ENCODE assay signal across 10 cellular contexts in genomic region chrX:153966283-153966688, GRCh38. TPM values are rescaled to one million over a fixed set of nuclear protein-coding genes. Genes with fewer than 3 reads are reported as not detected.
A peak's percentile ranks its signal among the peaks of the same experiment; 100 is the strongest.
DNase-seq lines count a peak whose midpoint lies in the region; TF ChIP-seq lines count a peak whose summit lies in the region.
"Had no signal": no experiment of that assay in that cellular context is flagged by ENCODE, and none has a peak within 500 bp of the region (broad histone marks: within the 10 kb centered on the region; RNA-seq: fewer than 3 reads in every experiment).

No MANE protein-coding gene starts in this region.

- no peaks in the 10 kb centered on the region for H3K27me3 Mint-ChIP-seq in activated naive CD4-positive, alpha-beta T cell treated with anti-CD3 and anti-CD28 coated beads, Interleukin-2, amount 10 ng/mL, durations not matched to agents 7 days and 5 days
- H3K27me3 Mint-ChIP-seq: naive B cell had no signal

- H3K27me3 ChIP-seq in mesenchymal stem cell (ENCODE audit: control insufficient read depth in 1 of 2, insufficient read depth in 1 of 2, low read length in 2 of 2): peaks cover 0 to 4% of the 10 kb centered on the region in 2 experiments
- no peaks in the 10 kb centered on the region for H3K27me3 ChIP-seq in transverse colon

- H3K14ac ChIP-seq in mesenchymal stem cell (ENCODE audit: low read length in 2 of 2): no peak overlapping the region

- no peak for TF ChIP-seq CTCF in astrocyte of the spinal cord (IDR thresholded peaks at IDR 0.05; ENCODE audit: low read depth, low read length)
- no peak for TF ChIP-seq CTCF in transverse colon (IDR thresholded peaks at IDR 0.05)

- H3K36me3 ChIP-seq in mesenchymal stem cell (ENCODE audit: control insufficient read depth in 1 of 2, insufficient read depth in 2 of 2, low read depth in 1 of 2, low read length in 2 of 2) (peaks cover 20 to 59% of the 10 kb centered on the region in 2 experiments), transverse colon (peaks cover 0 to 7% (median 0%) of the 10 kb centered on the region in 4 donors)

- no peak overlapping the region for H3K18ac ChIP-seq in mesenchymal stem cell (ENCODE audit: low read depth in 1 of 2, low read length in 2 of 2)

- no peak overlapping the region for H2AFZ ChIP-seq in mesenchymal stem cell (ENCODE audit: low read depth, low read length)

- H3K27ac Mint-ChIP-seq in activated naive CD4-positive, alpha-beta T cell treated with anti-CD3 and anti-CD28 coated beads, Interleukin-2, amount 10 ng/mL, durations not matched to agents 7 days and 5 days: peak overlapping the region; percentile 100

- H3K4me1 Mint-ChIP-seq in activated naive CD4-positive, alpha-beta T cell treated with anti-CD3 and anti-CD28 coated beads, Interleukin-2, amount 10 ng/mL, durations not matched to agents 7 days and 5 days: peaks cover 31% of the 10 kb centered on the region

- peaks cover 5% of the 10 kb centered on the region for H3K79me1 ChIP-seq in mesenchymal stem cell (replicated peaks; ENCODE audit: low read length, poor library complexity, severe bottlenecking)

- intact Hi-C loops in transverse colon (cut with DNase I; ENCODE audit: low total_unique reads): no loop called here

- in situ Hi-C loops in astrocyte of the spinal cord (cut with HindIII; ENCODE audit: low sequenced_read_pairs) (no loop called here), transverse colon (cut with MboI; ENCODE audit: low pct_ligation_motif_present in 1 of 4, low pct_unique_long_range_greater_than_20kb in 1 of 4, low sequenced_read_pairs in 3 of 4) (loop anchor here in 2 of 4 donors (25.0 kb wide), 2 partner anchors 204 to 571 kb away; partner anchors contain the start of genes G6PD (in 1 of the 2), IKBKG (in 1 of the 2) and PLXNB3 (in 1 of the 2))

- peak overlapping the region; percentile 45 for H3K4me3 Mint-ChIP-seq in activated naive CD4-positive, alpha-beta T cell treated with anti-CD3 and anti-CD28 coated beads, Interleukin-2, amount 10 ng/mL, durations not matched to agents 7 days and 5 days

- no peak overlapping the region for H2AK5ac ChIP-seq in mesenchymal stem cell (ENCODE audit: low read length, severe bottlenecking)

- H3K9ac ChIP-seq in mesenchymal stem cell (ENCODE audit: low read length): peak overlapping the region; percentile 20

- H3K4me3 ChIP-seq in astrocyte of the spinal cord (ENCODE audit: low read depth, low read length) (no peak overlapping the region), mesenchymal stem cell (ENCODE audit: insufficient read depth in 1 of 2, low read depth in 1 of 2, low read length in 2 of 2) (peak overlapping the region in 1 of 2 experiments; percentile 18), transverse colon (no peak overlapping the region)

- H4K8ac ChIP-seq in mesenchymal stem cell (ENCODE audit: low read length): no peak overlapping the region

- no peak overlapping the region for H2BK12ac ChIP-seq in mesenchymal stem cell (ENCODE audit: low read length in 2 of 2)

- peak overlapping the region; percentile 39 for H3K4me2 ChIP-seq in mesenchymal stem cell (ENCODE audit: low read length, poor library complexity, severe bottlenecking)

- H3K36me3 Mint-ChIP-seq in activated naive CD4-positive, alpha-beta T cell treated with anti-CD3 and anti-CD28 coated beads, Interleukin-2, amount 10 ng/mL, durations not matched to agents 7 days and 5 days: peaks cover 21% of the 10 kb centered on the region

- TF ChIP-seq EP300 in transverse colon (IDR thresholded peaks at IDR 0.05; ENCODE audit: low read depth): no peak

- peaks cover 36% of the 10 kb centered on the region for H3K4me1 ChIP-seq in mesenchymal stem cell (ENCODE audit: control insufficient read depth, insufficient read depth, low read depth, low read length)
- H3K4me1 ChIP-seq in transverse colon: peaks cover 11 to 42% (median 33%) of the 10 kb centered on the region in 4 donors

- DNase-seq in activated naive CD4-positive, alpha-beta T cell treated with anti-CD3 and anti-CD28 coated beads, Interleukin-2, amount 10 ng/mL, durations not matched to agents 7 days and 5 days: no peak
- no peak for DNase-seq in activated naive CD4-positive, alpha-beta T cell treated with Interleukin-2 at 50 U/mL for 16 hours
- DNase-seq in astrocyte of the spinal cord (ENCODE audit: low read depth, low spot score) (peak; percentile 17), mesenchymal stem cell (no peak), transverse colon (no peak), dermis blood vessel endothelial cell (no peak), T1000 (lab: John Stamatoyannopoulos, UW) (no peak)
- no peak for DNase-seq in activated CD8-positive, alpha-beta memory T cell treated with anti-CD3 and anti-CD28 coated beads, Interleukin-2, amount 50 U/mL, for 4 hours
- DNase-seq: naive B cell, NCI-H1694 treated with DMSO at 0.1 percent for 48 hours had no signal

- no peak overlapping the region for H2BK5ac ChIP-seq in mesenchymal stem cell (ENCODE audit: low read depth, low read length, poor library complexity, severe bottlenecking)

- H2BK15ac ChIP-seq in mesenchymal stem cell (ENCODE audit: low read depth, poor library complexity, severe bottlenecking): no peak overlapping the region

- TF ChIP-seq POLR2A in transverse colon (IDR thresholded peaks at IDR 0.05): no peak

- CTCF ChIA-PET in activated naive CD4-positive, alpha-beta T cell treated with anti-CD3 and anti-CD28 coated beads, Interleukin-2, amount 10 ng/mL, durations not matched to agents 7 days and 5 days (lab: Charles Lee): interaction anchor here (0.7 to 4.0 kb wide), 3 partner anchors 14 to 21 kb away, joined by 3 to 26 read pairs (median 3); no protein-coding TSS in a partner anchor

- no peak overlapping the region for H3K27ac ChIP-seq in mesenchymal stem cell (ENCODE audit: low read length, poor library complexity, severe bottlenecking)
- H3K27ac ChIP-seq in transverse colon: peak overlapping the region; percentile 94 to 100 (median 98)

- no peak overlapping the region for H4K91ac ChIP-seq in mesenchymal stem cell (ENCODE audit: low read length)

- H2BK120ac ChIP-seq in mesenchymal stem cell (ENCODE audit: low read depth, low read length): no peak overlapping the region

- no peak overlapping the region for H3K4ac ChIP-seq in mesenchymal stem cell (ENCODE audit: low read depth in 1 of 2, low read length in 2 of 2)

- H3K9me3 ChIP-seq in mesenchymal stem cell (ENCODE audit: control insufficient read depth, low read length) (no peaks in the 10 kb centered on the region), transverse colon (no peaks in the 10 kb centered on the region)

- H3K23ac ChIP-seq in mesenchymal stem cell (ENCODE audit: low read length in 2 of 2): no peak overlapping the region

- H3K9me3 Mint-ChIP-seq in activated naive CD4-positive, alpha-beta T cell treated with anti-CD3 and anti-CD28 coated beads, Interleukin-2, amount 10 ng/mL, durations not matched to agents 7 days and 5 days: no peaks in the 10 kb centered on the region
- H3K9me3 Mint-ChIP-seq: naive B cell had no signal

- WGBS in mesenchymal stem cell: 78% methylated on average over 15 of the region's 15 CpGs
- WGBS in transverse colon (ENCODE audit: low coverage in 1 of 2), 2 donors: 70% methylated on average over 15 of the region's 15 CpGs; no CpG with 5 or more reads in 1 of the 2 donors

RNA-seq across cellular contexts. Expression of gene HCFC1, which starts 5.3 kb away (rescaled TPM):
- 27.2 TPM for polyA plus RNA-seq in mesenchymal stem cell (2013, experiment 1 of 2)
- polyA plus RNA-seq in mesenchymal stem cell (2013, experiment 2 of 2): 23.7 TPM
- 10 to 100 TPM; 34.0 to 68.5 (median 49.8) TPM for total RNA-seq in transverse colon
- total RNA-seq in dermis blood vessel endothelial cell: 15.3 and 48.9 TPM in 2 replicates

RNA-seq across cellular contexts. Expression of gene TMEM187, which starts 6.3 kb away (rescaled TPM):
- 5.8 TPM for polyA plus RNA-seq in mesenchymal stem cell (2013, experiment 1 of 2)
- 5.5 TPM for polyA plus RNA-seq in mesenchymal stem cell (2013, experiment 2 of 2)
- total RNA-seq in transverse colon (10 to 100 TPM in 1 of 4 donors, 1 to 10 TPM in 3; 1.6 to 11.2 (median 5.5) TPM), dermis blood vessel endothelial cell (6.0 and 6.5 TPM in 2 replicates)

RNA-seq across cellular contexts. Expression of gene RENBP, which starts 21.8 kb away (rescaled TPM):
- 20.4 TPM for polyA plus RNA-seq in mesenchymal stem cell (2013, experiment 1 of 2)
- polyA plus RNA-seq in mesenchymal stem cell (2013, experiment 2 of 2): 17.0 TPM
- total RNA-seq in transverse colon (10 to 100 TPM in 1 of 4 donors, 1 to 10 TPM in 2, not detected in 1; 4.6 to 13.1 (median 7.2) TPM), dermis blood vessel endothelial cell (12.1 and 27.4 TPM in 2 replicates)

RNA-seq across cellular contexts. Expression of gene NAA10, which starts 31.4 kb away (rescaled TPM):
- 173 TPM for polyA plus RNA-seq in mesenchymal stem cell (2013, experiment 1 of 2)
- 171 TPM for polyA plus RNA-seq in mesenchymal stem cell (2013, experiment 2 of 2)
- total RNA-seq in transverse colon (10 to 100 TPM; 29.9 to 57.2 (median 47.4) TPM), dermis blood vessel endothelial cell (70.6 and 88.2 TPM in 2 replicates)

RNA-seq across cellular contexts. Expression of gene ARHGAP4, which starts 40.2 kb away (rescaled TPM):
- 0.83 TPM for polyA plus RNA-seq in mesenchymal stem cell (2013, experiment 1 of 2)
- polyA plus RNA-seq in mesenchymal stem cell (2013, experiment 2 of 2): 1.1 TPM
- total RNA-seq in transverse colon: 10 to 100 TPM; 44.9 to 52.4 (median 49.9) TPM
- total RNA-seq in dermis blood vessel endothelial cell: 16.0 and 27.2 TPM in 2 replicates
